20 cellular contexts compared by ENCODE assay signal in the genomic region with DNA sequence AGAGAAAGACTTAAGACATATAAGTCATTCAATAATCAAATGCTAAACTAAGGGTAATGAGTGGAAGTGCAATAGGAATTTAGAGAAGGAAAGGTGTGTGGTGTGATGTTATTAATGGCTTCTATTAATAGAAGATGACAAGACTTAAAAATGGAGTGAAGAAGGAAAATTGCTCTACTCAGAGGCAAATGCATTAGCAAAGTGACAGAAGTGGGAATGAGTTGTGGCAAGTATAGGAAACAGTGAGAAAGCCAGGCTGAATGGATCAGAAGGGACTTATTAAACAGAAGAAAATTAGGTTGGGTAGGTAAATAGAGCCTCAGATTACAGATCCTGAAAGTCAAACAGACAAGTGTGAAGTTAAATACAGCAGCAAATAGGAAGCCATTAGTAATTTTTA. TPM values are rescaled to one million over a fixed set of nuclear protein-coding genes. Genes with fewer than 3 reads are reported as not detected.
DNase-seq lines count a peak whose midpoint lies in the region; FAIRE-seq and TF ChIP-seq lines count a peak whose summit lies in the region.
"Had no signal": no experiment of that assay in that cellular context is flagged by ENCODE, and none has a peak within 500 bp of the region (broad histone marks: within the 10 kb centered on the region; RNA-seq: fewer than 3 reads in every experiment).

No MANE protein-coding gene starts in this region.

- H3K36me3 ChIP-seq in endodermal cell (ENCODE audit: control insufficient read depth, insufficient read depth, low read length) = peaks cover 64% of the 10 kb centered on the region
- peaks cover 68% of the 10 kb centered on the region for H3K36me3 ChIP-seq in OCI-LY7 (ENCODE audit: insufficient read depth, low read length)
- no peaks in the 10 kb centered on the region for H3K36me3 ChIP-seq in hepatocyte (replicated peaks; ENCODE audit: insufficient read depth, low read depth)

- H3K27me3 ChIP-seq in endodermal cell (ENCODE audit: control insufficient read depth, insufficient read depth, low read length, poor library complexity, severe bottlenecking) = no peaks in the 10 kb centered on the region
- no peaks in the 10 kb centered on the region for H3K27me3 ChIP-seq in hepatocyte
- H3K27me3 ChIP-seq: BLaER1 treated with 17β-estradiol and CSF1 and Interleukin-3, amounts not matched to agents 10 nM and 100 nM had no signal

- peak; percentile 36 for FAIRE-seq in GM18507 (lab: Jason Lieb, UNC)
- FAIRE-seq: G401.6, HepG2 had no signal

- intact Hi-C loops in OCI-LY7 (cut with micrococcal nuclease; ENCODE audit: unreplicated experiment) = no loop called here

- no peak overlapping the region for H2AFZ ChIP-seq in OCI-LY7 (ENCODE audit: low read length)
- H2AFZ ChIP-seq in hepatocyte = no peak overlapping the region
- H2AFZ ChIP-seq: GM23248 had no signal

- TF ChIP-seq CTCF in endodermal cell (conservative IDR thresholded peaks at IDR 0.05) (no peak), OCI-LY7 (conservative IDR thresholded peaks at IDR 0.05; ENCODE audit: low read length) (no peak), hepatocyte (IDR thresholded peaks at IDR 0.05; ENCODE audit: poor library complexity) (no peak)

- H3K27ac Mint-ChIP-seq in endodermal cell = peak overlapping the region; percentile 7
- H3K27ac Mint-ChIP-seq: B cell, IgD-negative memory B cell had no signal

- H3K9me3 ChIP-seq in endodermal cell (ENCODE audit: control insufficient read depth, low read length) = peaks cover 11% of the 10 kb centered on the region
- H3K9me3 ChIP-seq in OCI-LY7 (ENCODE audit: low read length) = no peaks in the 10 kb centered on the region
- H3K9me3 ChIP-seq in hepatocyte (ENCODE audit: low read depth) = no peaks in the 10 kb centered on the region
- H3K9me3 ChIP-seq: BLaER1 treated with 17β-estradiol and CSF1 and Interleukin-3, amounts not matched to agents 10 nM and 100 nM; HAP-1 had no signal

- H3K4me3 ChIP-seq in endodermal cell (ENCODE audit: low read length) (peak overlapping the region; percentile 27), OCI-LY7 (ENCODE audit: low read depth, low read length, poor library complexity, severe bottlenecking) (no peak overlapping the region), hepatocyte (no peak overlapping the region)
- H3K4me3 ChIP-seq: BLaER1 treated with 17β-estradiol and CSF1 and Interleukin-3, amounts not matched to agents 10 nM and 100 nM; GM23248; HAP-1 had no signal

- H3K36me3 Mint-ChIP-seq in endodermal cell (ENCODE audit: low read depth) = peaks cover 18% of the 10 kb centered on the region

- POLR2A ChIA-PET in OCI-LY7 (lab: Charles Lee) = no interaction called here

- H3K4me1 Mint-ChIP-seq in endodermal cell = peaks cover 27% of the 10 kb centered on the region

- H3K9me2 ChIP-seq in OCI-LY7 (ENCODE audit: insufficient read depth, low read length) = no peaks in the 10 kb centered on the region
- H3K9me2 ChIP-seq in hepatocyte (replicated peaks; ENCODE audit: insufficient read depth) = no peaks in the 10 kb centered on the region

- H3K79me2 ChIP-seq in OCI-LY7 (ENCODE audit: insufficient read depth, low read depth, low read length) (peaks cover 25% of the 10 kb centered on the region), hepatocyte (peaks cover 48% of the 10 kb centered on the region)

- peak overlapping the region; percentile 12 for H3K4me3 Mint-ChIP-seq in endodermal cell
- H3K4me3 Mint-ChIP-seq: B cell had no signal

- H3K27me3 Mint-ChIP-seq in endodermal cell (ENCODE audit: insufficient read depth) = no peaks in the 10 kb centered on the region
- H3K27me3 Mint-ChIP-seq: B cell; CD8-positive, alpha-beta memory T cell; IgD-negative memory B cell had no signal

- no peak for DNase-seq in GM18507 (ENCODE audit: extremely low spot score, insufficient read length, low read depth)
- peak; percentile 4 for DNase-seq in NCI-H69 (lab: John Stamatoyannopoulos, UW)
- DNase-seq in endodermal cell = no peak
- peak; percentile 38 for DNase-seq in putamen (ENCODE audit: low spot score)
- no peak for DNase-seq in OCI-LY7 (ENCODE audit: low spot score)
- no peak for DNase-seq in hepatocyte (ENCODE audit: low spot score)
- no peak for DNase-seq in activated T-cell treated with anti-CD3 and anti-CD28 coated beads for 4 hours
- DNase-seq: CD8-positive, alpha-beta memory T cell; COR-L47; DMS 273 treated with DMSO at 0.1 percent for 48 hours; DMS53; DND-41; EL; GM23248 had no signal

- H3K4me2 ChIP-seq in OCI-LY7 (ENCODE audit: low read length) (no peak overlapping the region), hepatocyte (no peak overlapping the region)
- H3K4me2 ChIP-seq: BLaER1 treated with 17β-estradiol and CSF1 and Interleukin-3, amounts not matched to agents 10 nM and 100 nM had no signal

- BruUV-seq in OCI-LY7 (replicated peaks; lab: Mats Ljungman, UMichigan) = no TSS peak

- no peaks in the 10 kb centered on the region for H3K9me3 Mint-ChIP-seq in endodermal cell
- H3K9me3 Mint-ChIP-seq: CD8-positive, alpha-beta memory T cell; IgD-negative memory B cell had no signal

- H3K27ac ChIP-seq in endodermal cell (ENCODE audit: low read depth, low read length) = no peak overlapping the region
- no peak overlapping the region for H3K27ac ChIP-seq in OCI-LY7 (ENCODE audit: low read depth, low read length, poor library complexity, severe bottlenecking)
- no peak overlapping the region for H3K27ac ChIP-seq in hepatocyte
- H3K27ac ChIP-seq: BLaER1 treated with 17β-estradiol and CSF1 and Interleukin-3, amounts not matched to agents 10 nM and 100 nM; GM23248 had no signal

- no peak overlapping the region for H3K9ac ChIP-seq in endodermal cell (ENCODE audit: extremely low read depth, low read length, poor library complexity, severe bottlenecking)
- H3K9ac ChIP-seq: BLaER1 treated with 17β-estradiol and CSF1 and Interleukin-3, amounts not matched to agents 10 nM and 100 nM; GM23248 had no signal

- H3K4me1 ChIP-seq in endodermal cell (ENCODE audit: control insufficient read depth, insufficient read depth, low read length) = no peaks in the 10 kb centered on the region
- H3K4me1 ChIP-seq in OCI-LY7 (ENCODE audit: insufficient read depth, low read length, poor library complexity, severe bottlenecking) = peaks cover 5% of the 10 kb centered on the region
- no peaks in the 10 kb centered on the region for H3K4me1 ChIP-seq in hepatocyte (ENCODE audit: insufficient read depth)

- CTCF ChIA-PET in OCI-LY7 (lab: Charles Lee; ENCODE audit: unreplicated experiment) = no interaction called here

- H4K20me1 ChIP-seq in OCI-LY7 (ENCODE audit: insufficient read depth, low read length) = no peaks in the 10 kb centered on the region
- H4K20me1 ChIP-seq in hepatocyte (ENCODE audit: insufficient read depth, poor library complexity, severe bottlenecking) = no peaks in the 10 kb centered on the region

RNA-seq across cellular contexts. Expression of a gene that starts 5.7 kb away (rescaled TPM):
- total RNA-seq in endodermal cell (10 to 100 TPM; 83.2 to 89.3 TPM), OCI-LY7 (2022) (73.9 and 81.2 TPM in 2 replicates), hepatocyte (84.1 and 93.3 TPM in 2 replicates)
- polyA plus RNA-seq in endodermal cell (2013, experiment 1 of 2) = 64.0 TPM
- polyA plus RNA-seq in endodermal cell (2013, experiment 2 of 2) = 62.4 TPM
- 53.0 and 55.4 TPM in 2 replicates for total RNA-seq in OCI-LY7 (2014; rRNA removed; shearing (Covaris generic))
- polyA plus RNA-seq in hepatocyte = 36.0 and 41.3 TPM in 2 replicates

RNA-seq across cellular contexts. Expression of a gene that starts 5.9 kb away (rescaled TPM):
- total RNA-seq in endodermal cell (10 to 100 TPM; 11.7 to 13.5 TPM), OCI-LY7 (2022) (5.2 and 6.8 TPM in 2 replicates), hepatocyte (15.0 and 15.1 TPM in 2 replicates)
- 10.9 TPM for polyA plus RNA-seq in endodermal cell (2013, experiment 1 of 2)
- polyA plus RNA-seq in endodermal cell (2013, experiment 2 of 2) = 11.0 TPM
- total RNA-seq in OCI-LY7 (2014; rRNA removed; shearing (Covaris generic)) = 4.1 and 5.9 TPM in 2 replicates
- polyA plus RNA-seq in hepatocyte = 12.8 and 13.3 TPM in 2 replicates

Comparison
In these comparisons a context has a peak if more than half of its experiments do, and no peak if none do; other contexts are left out.
1. DNase-seq: peak in NCI-H69 (single experiment) and putamen (single experiment); none in GM18507 (single experiment), endodermal cell (single experiment), OCI-LY7 (single experiment), hepatocyte (single experiment) and activated T-cell treated with anti-CD3 and anti-CD28 coated beads for 4 hours (single experiment).